Comparison of ENCODE assay signal across 9 cellular contexts in genomic region chr13:95300625-95301134, GRCh38. TPM values are rescaled to one million over a fixed set of nuclear protein-coding genes. Genes with fewer than 3 reads are reported as not detected.
DNase-seq lines count a peak whose midpoint lies in the region; ATAC-seq and TF ChIP-seq lines count a peak whose summit lies in the region.
"Had no signal": no experiment of that assay in that cellular context is flagged by ENCODE, and none has a peak within 500 bp of the region (broad histone marks: within the 10 kb centered on the region; RNA-seq: fewer than 3 reads in every experiment).

No MANE protein-coding gene starts in this region.

- H3K4me3 ChIP-seq in duodenal mucosa (ENCODE audit: low read depth in 1 of 2, low read length in 2 of 2) = peak overlapping the region; percentile 68 to 85
- H3K4me3 ChIP-seq in lower lobe of right lung = peak overlapping the region; percentile 91

- intact Hi-C loops in lower lobe of right lung (cut with DNase I) = no loop called here

- H3K9me3 ChIP-seq in duodenal mucosa (ENCODE audit: control insufficient read depth in 1 of 2, low read length in 2 of 2) (no peaks in the 10 kb centered on the region), lower lobe of right lung (no peaks in the 10 kb centered on the region)

- H3K4me1 ChIP-seq in duodenal mucosa (ENCODE audit: control insufficient read depth in 1 of 2, insufficient read depth in 2 of 2, low read length in 2 of 2) = peaks cover 28 to 41% of the 10 kb centered on the region in 2 donors
- H3K4me1 ChIP-seq in lower lobe of right lung = peaks cover 49% of the 10 kb centered on the region

- no peaks in the 10 kb centered on the region for H3K27me3 ChIP-seq in duodenal mucosa (ENCODE audit: control insufficient read depth in 1 of 2, insufficient read depth in 2 of 2, low read length in 2 of 2)
- no peaks in the 10 kb centered on the region for H3K27me3 ChIP-seq in lower lobe of right lung (ENCODE audit: low read depth)

- peak; percentile 14 for TF ChIP-seq CTCF in lower lobe of right lung (IDR thresholded peaks at IDR 0.05)

- ATAC-seq in HG02588 (IDR thresholded peaks at IDR 0.05; ENCODE audit: unreplicated experiment) (peak; percentile 38), lower lobe of right lung (peak; percentile 46 to 65)

- peak overlapping the region; percentile 59 to 76 for H3K9ac ChIP-seq in duodenal mucosa (ENCODE audit: low read depth in 1 of 2, low read length in 2 of 2)

- DNase-seq in NCI-H1694 treated with DMSO at 0.1 percent for 48 hours (lab: John Stamatoyannopoulos, UW) = peak; percentile 2
- no peak for DNase-seq in NCI-H1694 (lab: John Stamatoyannopoulos, UW)
- peak; percentile 25 for DNase-seq in MV-4-11 (lab: John Stamatoyannopoulos, UW)
- peak; percentile 51 to 59 for DNase-seq in activated CD4-positive, alpha-beta T cell treated with anti-CD3 and anti-CD28 coated beads for 4 hours
- peak; percentile 76 for DNase-seq in lower lobe of right lung
- DNase-seq in stimulated activated CD8-positive, alpha-beta memory T cell treated with anti-CD3 and anti-CD28 coated beads, Interleukin-15, amount 100 ng/mL, for 1 hour (ENCODE audit: low read depth) = peak; percentile 12
- DNase-seq: DND-41 had no signal

- H3K27ac ChIP-seq in duodenal mucosa (ENCODE audit: low read depth, low read length) (peak overlapping the region; percentile 25), lower lobe of right lung (peak overlapping the region; percentile 87)

- no peaks in the 10 kb centered on the region for H3K36me3 ChIP-seq in duodenal mucosa (ENCODE audit: control insufficient read depth in 1 of 2, insufficient read depth in 2 of 2, low read length in 2 of 2)
- no peaks in the 10 kb centered on the region for H3K36me3 ChIP-seq in lower lobe of right lung

RNA-seq across cellular contexts. Expression of gene ABCC4, which starts 0.6 kb away (rescaled TPM):
- 32.2 TPM for total RNA-seq in lower lobe of right lung
